2 cellular contexts compared by ENCODE assay signal in genomic region chr9:6218099-6218502, GRCh38.
TF ChIP-seq lines count a peak whose summit lies in the region.

No MANE protein-coding gene starts in this region.

TF ChIP-seq in IMR-90, 13 proteins besides CTCF, POLR2A, EP300 and RAD21:
- no peak for TF ChIP-seq FOS (IDR thresholded peaks at IDR 0.05; ENCODE audit: low read depth, low read length)
- no peak for TF ChIP-seq BHLHE40 (IDR thresholded peaks at IDR 0.05; ENCODE audit: low read depth, low read length)
- no peak for TF ChIP-seq USF2 (IDR thresholded peaks at IDR 0.05; ENCODE audit: low read depth, low read length)
- TF ChIP-seq CHD1 (IDR thresholded peaks at IDR 0.05; ENCODE audit: low read depth, low read length): no peak
- TF ChIP-seq RCOR1 (IDR thresholded peaks at IDR 0.05; ENCODE audit: insufficient replicate concordance, low read length): no peak
- no peak for TF ChIP-seq SMC3 (IDR thresholded peaks at IDR 0.05; ENCODE audit: low read depth, low read length)
- no peak for TF ChIP-seq MXI1 (IDR thresholded peaks at IDR 0.05; ENCODE audit: borderline replicate concordance, low read depth, low read length)
- no peak for TF ChIP-seq MAFK (IDR thresholded peaks at IDR 0.05; ENCODE audit: low read depth, low read length)

TF ChIP-seq in H1, 55 proteins besides CTCF, POLR2A, EP300 and RAD21:
- TF ChIP-seq JUND (IDR thresholded peaks at IDR 0.05; ENCODE audit: low read length): no peak
- TF ChIP-seq GTF2F1 (IDR thresholded peaks at IDR 0.05; ENCODE audit: borderline replicate concordance, low read depth, low read length): no peak
- TF ChIP-seq SIX5 (IDR thresholded peaks at IDR 0.05; ENCODE audit: low read depth, low read length): no peak
- TF ChIP-seq RBBP5 (IDR thresholded peaks at IDR 0.05; ENCODE audit: borderline replicate concordance, low read depth, low read length): no peak
- no peak for TF ChIP-seq SP2 (IDR thresholded peaks at IDR 0.05; ENCODE audit: low read length)
- TF ChIP-seq KDM1A (IDR thresholded peaks at IDR 0.05; ENCODE audit: borderline replicate concordance, low read length): no peak
- no peak for TF ChIP-seq KDM5A (IDR thresholded peaks at IDR 0.05; ENCODE audit: low read length)
- TF ChIP-seq SRF (IDR thresholded peaks at IDR 0.05; ENCODE audit: low read depth, low read length): no peak
